Comparison of ENCODE assay signal across 8 cellular contexts in genomic region chr10:5303504-5303903, GRCh38.
"Had no signal": no experiment of that assay in that cellular context is flagged by ENCODE, and none has a peak within 500 bp of the region (broad histone marks: within the 10 kb centered on the region; RNA-seq: fewer than 3 reads in every experiment).

No MANE protein-coding gene starts in this region.

- FAIRE-seq: G401.6, GM12878, GM12891, GM12892, GM18507, GM19239 had no signal

- DNase-seq: GDM1, GF-D8 had no signal

- H3K4me3 ChIP-seq: GM12878 had no signal

- ATAC-seq: GM12878 had no signal
